In the genomic region with DNA sequence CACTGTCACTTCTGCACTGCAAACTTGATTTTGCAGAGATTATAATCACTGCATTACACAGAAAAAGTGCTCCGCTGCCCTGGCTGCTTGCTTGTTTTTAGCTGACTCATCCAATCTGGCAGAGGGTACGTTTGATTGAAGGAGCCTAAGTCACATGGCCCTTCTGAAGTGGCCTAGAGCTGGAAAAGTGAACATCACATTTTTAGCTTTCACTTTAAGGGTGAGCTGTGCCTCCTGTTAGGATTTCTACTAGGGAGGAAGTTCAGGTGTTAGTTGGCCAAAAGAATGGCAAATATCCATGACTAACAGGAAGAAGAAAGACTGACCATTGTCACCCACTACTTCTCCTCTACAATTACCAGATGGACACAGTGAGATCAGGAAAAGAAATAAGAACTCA, we compare ENCODE assay signal across 7 cellular contexts.
DNase-seq lines count a peak whose midpoint lies in the region; ATAC-seq and TF ChIP-seq lines count a peak whose summit lies in the region.

No MANE protein-coding gene starts in this region.

- H3K27me3 ChIP-seq in RWPE2 (ENCODE audit: insufficient read depth, poor library complexity, severe bottlenecking) (no peaks in the 10 kb centered on the region), uterus (no peaks in the 10 kb centered on the region)

- H3K4me3 ChIP-seq in RWPE2 (ENCODE audit: severe bottlenecking) (no peak overlapping the region), uterus (no peak overlapping the region)

- ATAC-seq in HG03103 (IDR thresholded peaks at IDR 0.05; ENCODE audit: low read depth, unreplicated experiment): peak; percentile 74
- ATAC-seq in RWPE2 (ENCODE audit: low read depth): peak; percentile 74

- intact Hi-C loops in uterus (cut with DNase I; ENCODE audit: low total_unique reads): no loop called here

- DNase-seq in GM19238 (ENCODE audit: insufficient read length, low spot score) (peak; percentile 1), RWPE2 (ENCODE audit: low spot score) (no peak), islet precursor cell (peak; percentile 70), uterus (no peak), middle frontal gyrus (ENCODE audit: extremely low spot score, low spot score) (no peak)
- no peak for DNase-seq in activated naive CD4-positive, alpha-beta T cell (lab: John Stamatoyannopoulos, UW)

- H3K4me1 ChIP-seq in RWPE2 (ENCODE audit: insufficient read depth, poor library complexity, severe bottlenecking): no peaks in the 10 kb centered on the region
- H3K4me1 ChIP-seq in uterus: no peaks in the 10 kb centered on the region

- H3K27ac ChIP-seq in RWPE2 (ENCODE audit: poor library complexity, severe bottlenecking): no peak overlapping the region
- no peak overlapping the region for H3K27ac ChIP-seq in uterus

- no peaks in the 10 kb centered on the region for H3K9me3 ChIP-seq in RWPE2 (ENCODE audit: severe bottlenecking)
- H3K9me3 ChIP-seq in uterus: no peaks in the 10 kb centered on the region

- H3K36me3 ChIP-seq in RWPE2 (ENCODE audit: low read depth): no peaks in the 10 kb centered on the region
- H3K36me3 ChIP-seq in uterus: no peaks in the 10 kb centered on the region

- no peak for TF ChIP-seq CTCF in RWPE2 (IDR thresholded peaks at IDR 0.05; ENCODE audit: poor library complexity, severe bottlenecking)
- no peak for TF ChIP-seq CTCF in uterus (IDR thresholded peaks at IDR 0.05)

- no peak for TF ChIP-seq POLR2A in uterus (IDR thresholded peaks at IDR 0.05)

Comparison
In these comparisons a context has a peak if more than half of its experiments do, and no peak if none do; other contexts are left out.
1. DNase-seq: peak in GM19238 (single experiment) and islet precursor cell (single experiment); none in RWPE2 (single experiment), uterus (0 of 2), middle frontal gyrus (single experiment) and activated naive CD4-positive, alpha-beta T cell (0 of 4).